ENCODE assay signal across 15 cellular contexts in genomic region chr18:59094569-59094968, GRCh38.
"Had no signal": no experiment of that assay in that cellular context is flagged by ENCODE, and none has a peak within 500 bp of the region (broad histone marks: within the 10 kb centered on the region; RNA-seq: fewer than 3 reads in every experiment).

No MANE protein-coding gene starts in this region.

- H3K27ac ChIP-seq: ascending aorta, breast epithelium, coronary artery, vagina had no signal

- H3K4me1 ChIP-seq: ascending aorta, breast epithelium, vagina had no signal

- H3K4me3 ChIP-seq: ascending aorta, breast epithelium, coronary artery, lung, vagina had no signal

- DNase-seq: activated CD4-positive, alpha-beta T cell treated with anti-CD3 and anti-CD28 coated beads, Interleukin-2, amount 10 ng/mL, durations not matched to agents 7 days and 5 days; activated gamma-delta T cell; foreskin melanocyte; glutamatergic neuron; hippocampal formation; nephron progenitor cell; occipital lobe; stimulated activated CD4-positive, alpha-beta T cell treated with anti-CD3 and anti-CD28 coated beads, Interleukin-2, amount 100 ng/mL, for 24 hours; trophoblast cell had no signal

- ATAC-seq: activated CD4-positive, CD25-positive, alpha-beta regulatory T cell treated with anti-CD3 and anti-CD28 coated beads, Interleukin-2, amount 50 U/mL, for 24 hours had no signal

- H3K27me3 ChIP-seq: ascending aorta, breast epithelium, vagina had no signal

- H3K9me3 ChIP-seq: ascending aorta, breast epithelium, vagina had no signal

- H3K36me3 ChIP-seq: ascending aorta, breast epithelium, vagina had no signal
